ENCODE assay signal across 8 cellular contexts in the genomic region with DNA sequence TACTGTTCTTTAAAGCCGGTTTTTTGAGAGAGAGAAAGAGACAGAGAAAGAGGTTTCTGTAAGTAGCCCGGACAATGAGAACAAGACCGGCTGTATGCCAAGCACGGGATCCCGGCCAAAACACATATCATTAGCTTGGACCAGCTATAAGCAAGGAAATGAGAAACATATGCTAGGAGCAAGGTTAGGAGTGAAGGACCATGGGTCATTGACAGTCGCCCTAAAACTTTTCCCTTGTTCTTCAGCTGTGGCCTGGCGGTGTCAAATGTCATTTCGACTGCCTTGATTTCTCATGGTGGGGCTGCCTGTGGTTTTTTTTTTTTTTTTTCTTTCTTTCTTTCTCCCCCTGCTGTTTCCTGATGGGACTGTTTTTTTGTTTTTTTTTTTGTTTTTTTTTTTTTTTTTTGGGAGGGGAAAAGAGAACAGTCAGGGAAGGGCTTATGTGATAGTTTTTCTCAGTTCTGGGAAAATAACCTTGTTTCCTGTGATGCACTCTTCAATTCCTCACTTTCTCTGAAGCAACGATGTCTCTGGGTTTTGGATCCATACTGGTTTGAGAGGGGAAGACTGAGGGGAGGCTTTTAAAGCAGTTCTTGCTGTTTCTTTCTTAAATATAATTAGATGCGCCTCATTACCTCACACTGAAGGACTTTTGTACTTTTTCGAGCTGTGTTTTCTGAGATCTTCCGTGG.
DNase-seq lines count a peak whose midpoint lies in the region; ATAC-seq and TF ChIP-seq lines count a peak whose summit lies in the region.

No MANE protein-coding gene starts in this region.

- H3K9me3 Mint-ChIP-seq in brain: peaks cover 0 to 4% (median 0%) of the 10 kb centered on the region in 5 experiments
- H3K9me3 Mint-ChIP-seq in activated CD4-positive, alpha-beta memory T cell treated with anti-CD3 and anti-CD28 coated beads for 36 hours: no peaks in the 10 kb centered on the region

- H3K4me3 ChIP-seq in AG04449 (ENCODE audit: low read depth, low read length) (no peak overlapping the region), MG63 (no peak overlapping the region), thoracic aorta (peak overlapping the region; percentile 50)

- POLR2A ChIA-PET in AG04449 (lab: Yijun Ruan, JAX): interaction anchor here (0.7 to 1.1 kb wide), 2 partner anchors 58 to 105 kb away, joined by 3 read pairs; no protein-coding TSS in a partner anchor
- POLR2A ChIA-PET in activated CD4-positive, alpha-beta memory T cell treated with anti-CD3 and anti-CD28 coated beads for 36 hours (lab: Charles Lee): no interaction called here

- intact Hi-C loops in activated CD4-positive, alpha-beta memory T cell treated with anti-CD3 and anti-CD28 coated beads for 36 hours (cut with micrococcal nuclease): no loop called here

- H3K27me3 Mint-ChIP-seq in brain: peaks cover 7% of the 10 kb centered on the region
- no peaks in the 10 kb centered on the region for H3K27me3 Mint-ChIP-seq in activated CD4-positive, alpha-beta memory T cell treated with anti-CD3 and anti-CD28 coated beads for 36 hours

- peaks cover 11 to 50% of the 10 kb centered on the region in 2 donors for H3K4me1 ChIP-seq in thoracic aorta (ENCODE audit: control insufficient read depth in 1 of 2, low read depth in 2 of 2)

- ATAC-seq in thoracic aorta (ENCODE audit: insufficient number of reproducible peaks, low FRiP score, low read depth) (peak; percentile 56), HG02973 (IDR thresholded peaks at IDR 0.05; ENCODE audit: unreplicated experiment) (no peak), GM21390 (IDR thresholded peaks at IDR 0.05; ENCODE audit: unreplicated experiment) (no peak)

- H3K27me3 ChIP-seq in MG63 (no peaks in the 10 kb centered on the region), layer of hippocampus (ENCODE audit: control insufficient read depth, insufficient read depth, low read length) (no peaks in the 10 kb centered on the region), thoracic aorta (replicated peaks; ENCODE audit: insufficient read depth) (no peaks in the 10 kb centered on the region)

- H3K4me3 Mint-ChIP-seq in brain: peak overlapping the region; percentile 33 to 73 (median 53)
- no peak overlapping the region for H3K4me3 Mint-ChIP-seq in activated CD4-positive, alpha-beta memory T cell treated with anti-CD3 and anti-CD28 coated beads for 36 hours

- H3K27ac Mint-ChIP-seq in brain: peak overlapping the region; percentile 81 to 97 (median 90)
- no peak overlapping the region for H3K27ac Mint-ChIP-seq in activated CD4-positive, alpha-beta memory T cell treated with anti-CD3 and anti-CD28 coated beads for 36 hours

- H3K36me3 Mint-ChIP-seq in brain: no peaks in the 10 kb centered on the region
- H3K36me3 Mint-ChIP-seq in activated CD4-positive, alpha-beta memory T cell treated with anti-CD3 and anti-CD28 coated beads for 36 hours: no peaks in the 10 kb centered on the region

- TF ChIP-seq CTCF in AG04449 (IDR thresholded peaks at IDR 0.05; ENCODE audit: insufficient read depth, low read length, missing control alignments): no peak
- peak; percentile 53 to 70 for TF ChIP-seq CTCF in brain (conservative IDR thresholded peaks at IDR 0.05)
- TF ChIP-seq CTCF in thoracic aorta (IDR thresholded peaks at IDR 0.05): peak; percentile 44

- CTCF ChIA-PET in AG04449 (lab: Yijun Ruan, JAX): interaction anchor here (0.8 to 1.9 kb wide), 6 partner anchors 9 to 670 kb away, joined by 3 to 9 read pairs (median 4); no protein-coding TSS in a partner anchor
- CTCF ChIA-PET in activated CD4-positive, alpha-beta memory T cell treated with anti-CD3 and anti-CD28 coated beads for 36 hours (lab: Charles Lee): no interaction called here

- DNase-seq in AG04449 (ENCODE audit: low read depth, low spot score) (peak; percentile 65), MG63 (peak; percentile 85), thoracic aorta (ENCODE audit: low spot score) (no peak)
- no peak for DNase-seq in activated CD4-positive, alpha-beta memory T cell treated with anti-CD3 and anti-CD28 coated beads for 36 hours

- H3K27ac ChIP-seq in layer of hippocampus (ENCODE audit: low read depth, low read length) (peak overlapping the region; percentile 46), thoracic aorta (peak overlapping the region; percentile 94 to 97)

- H3K4me1 Mint-ChIP-seq in brain: peaks cover 75% of the 10 kb centered on the region
- no peaks in the 10 kb centered on the region for H3K4me1 Mint-ChIP-seq in activated CD4-positive, alpha-beta memory T cell treated with anti-CD3 and anti-CD28 coated beads for 36 hours (ENCODE audit: low read depth)

- H3K36me3 ChIP-seq in MG63: no peaks in the 10 kb centered on the region
- no peaks in the 10 kb centered on the region for H3K36me3 ChIP-seq in thoracic aorta

- H3K9me3 ChIP-seq in MG63 (no peaks in the 10 kb centered on the region), thoracic aorta (no peaks in the 10 kb centered on the region)

Comparison
In these comparisons a context has a peak if more than half of its experiments do, and no peak if none do; other contexts are left out.
1. DNase-seq: peak in AG04449 (single experiment) and MG63 (single experiment); none in thoracic aorta (single experiment) and activated CD4-positive, alpha-beta memory T cell treated with anti-CD3 and anti-CD28 coated beads for 36 hours (single experiment).